Comparison of ENCODE assay signal across 1 cellular context in genomic region chr5:149514512-149514911, GRCh38.
TF ChIP-seq lines count a peak whose summit lies in the region.

No MANE protein-coding gene starts in this region.

TF ChIP-seq in WTC11, 78 proteins besides CTCF, POLR2A, EP300 and RAD21 (continued from another document):
- TF ChIP-seq ZNF281 (CRISPR knock-in tag; IDR thresholded peaks at IDR 0.05) (no peak), USF2 (CRISPR knock-in tag; IDR thresholded peaks at IDR 0.05) (no peak), TEAD4 (CRISPR knock-in tag; IDR thresholded peaks at IDR 0.05) (no peak), RORB (CRISPR knock-in tag; IDR thresholded peaks at IDR 0.05) (no peak), SOX15 (CRISPR knock-in tag; IDR thresholded peaks at IDR 0.05) (no peak), JUN (CRISPR knock-in tag; IDR thresholded peaks at IDR 0.05) (no peak), NR2C2 (CRISPR knock-in tag; IDR thresholded peaks at IDR 0.05) (no peak), E2F5 (CRISPR knock-in tag; IDR thresholded peaks at IDR 0.05) (no peak), FOXP4 (CRISPR knock-in tag; IDR thresholded peaks at IDR 0.05) (no peak), ERG (CRISPR knock-in tag; IDR thresholded peaks at IDR 0.05) (no peak), ELF4 (CRISPR knock-in tag; IDR thresholded peaks at IDR 0.05; ENCODE audit: low read depth) (no peak), ETV6 (CRISPR knock-in tag; IDR thresholded peaks at IDR 0.05) (no peak), ZBTB43 (CRISPR knock-in tag; IDR thresholded peaks at IDR 0.05) (no peak), MAX (CRISPR knock-in tag; IDR thresholded peaks at IDR 0.05) (no peak)
